14 cellular contexts compared by ENCODE assay signal in the genomic region with DNA sequence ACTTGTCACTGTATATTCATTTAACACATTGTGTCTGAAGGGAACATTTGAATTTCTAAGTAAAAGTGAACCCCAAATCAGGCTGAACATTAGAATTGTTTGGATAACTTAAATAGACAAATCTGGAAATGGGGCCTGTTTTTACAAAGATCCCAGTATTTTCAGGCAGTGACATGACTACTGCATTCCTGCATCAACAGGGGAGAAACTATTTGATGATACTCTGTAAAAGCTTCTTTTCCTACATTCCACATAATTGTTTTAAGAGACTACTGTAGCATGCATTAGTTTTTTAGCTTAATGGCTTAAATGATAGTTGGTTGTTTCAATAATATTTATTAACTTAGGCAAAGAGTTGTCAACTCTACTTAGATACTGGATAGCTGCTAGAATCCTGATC.
DNase-seq lines count a peak whose midpoint lies in the region; ATAC-seq and TF ChIP-seq lines count a peak whose summit lies in the region.
"Had no signal": no experiment of that assay in that cellular context is flagged by ENCODE, and none has a peak within 500 bp of the region (broad histone marks: within the 10 kb centered on the region; RNA-seq: fewer than 3 reads in every experiment).

No MANE protein-coding gene starts in this region.

- DNase-seq in GM23338 (ENCODE audit: low spot score): peak; percentile 12
- no peak for DNase-seq in SK-N-MC (ENCODE audit: low read depth, low spot score)
- peak; percentile 7 for DNase-seq in mesendoderm
- no peak for DNase-seq in PC-3
- DNase-seq in activated CD4-positive, alpha-beta T cell treated with anti-CD3 and anti-CD28 coated beads for 36 hours: no peak
- DNase-seq: C1 segment of cervical spinal cord; Calu3; CD4-positive, alpha-beta memory T cell; COR-L47; DMS53; DMS79 treated with DMSO at 0.1 percent for 48 hours; H7; HCEC 1CT had no signal

- H2BK15ac ChIP-seq in mesendoderm (replicated peaks; ENCODE audit: low read depth): no peak overlapping the region

- H2AFZ ChIP-seq in GM23338: no peak overlapping the region
- H2AFZ ChIP-seq in PC-3 (ENCODE audit: low read length): no peak overlapping the region

- no peak overlapping the region for H3K9ac ChIP-seq in SK-N-MC (ENCODE audit: insufficient read length)
- H3K9ac ChIP-seq in mesendoderm (ENCODE audit: low read length): no peak overlapping the region
- H3K9ac ChIP-seq in PC-3 (ENCODE audit: low read length): no peak overlapping the region

- no peaks in the 10 kb centered on the region for H3K4me1 Mint-ChIP-seq in GM23338
- H3K4me1 Mint-ChIP-seq in activated CD4-positive, alpha-beta T cell treated with anti-CD3 and anti-CD28 coated beads for 36 hours: peaks cover 7% of the 10 kb centered on the region

- H4K5ac ChIP-seq in mesendoderm (ENCODE audit: low read length): no peak overlapping the region

- H3K79me2 ChIP-seq in GM23338 (replicated peaks; ENCODE audit: insufficient read depth) (no peaks in the 10 kb centered on the region), mesendoderm (ENCODE audit: control insufficient read depth, insufficient read depth, low read length) (no peaks in the 10 kb centered on the region), PC-3 (ENCODE audit: low read length) (no peaks in the 10 kb centered on the region)

- intact Hi-C loops in PC-3 (cut with micrococcal nuclease): no loop called here
- intact Hi-C loops in activated CD4-positive, alpha-beta T cell treated with anti-CD3 and anti-CD28 coated beads for 36 hours (cut with DNase I, micrococcal nuclease): no loop called here

- H3F3A ChIP-seq in GM23338 (replicated peaks; ENCODE audit: low read depth) (no peaks in the 10 kb centered on the region), PC-3 (ENCODE audit: low read length, unreplicated experiment) (no peaks in the 10 kb centered on the region)

- no peaks in the 10 kb centered on the region for H3K9me3 Mint-ChIP-seq in GM23338
- peaks cover 4% of the 10 kb centered on the region for H3K9me3 Mint-ChIP-seq in activated CD4-positive, alpha-beta T cell treated with anti-CD3 and anti-CD28 coated beads for 36 hours (ENCODE audit: low read depth)

- peaks cover 1% of the 10 kb centered on the region for H3K27me3 Mint-ChIP-seq in GM23338 (ENCODE audit: insufficient read depth, low read depth, poor library complexity)
- no peaks in the 10 kb centered on the region for H3K27me3 Mint-ChIP-seq in activated CD4-positive, alpha-beta T cell treated with anti-CD3 and anti-CD28 coated beads for 36 hours
- H3K27me3 Mint-ChIP-seq: CD4-positive, alpha-beta memory T cell had no signal

- H3K4me3 ChIP-seq in GM23338 (no peak overlapping the region), SK-N-MC (no peak overlapping the region), mesendoderm (ENCODE audit: low read length) (no peak overlapping the region), PC-3 (ENCODE audit: low read length) (no peak overlapping the region)

- no peaks in the 10 kb centered on the region for H3K27me3 ChIP-seq in GM23338 (ENCODE audit: insufficient read depth)
- no peaks in the 10 kb centered on the region for H3K27me3 ChIP-seq in mesendoderm (ENCODE audit: insufficient read depth, low read length, poor library complexity)
- no peaks in the 10 kb centered on the region for H3K27me3 ChIP-seq in PC-3 (ENCODE audit: low read length)

- TF ChIP-seq CTCF in GM23338 (conservative IDR thresholded peaks at IDR 0.05; ENCODE audit: low read depth in 2 of 2): no peak
- no peak for TF ChIP-seq CTCF in PC-3 (conservative IDR thresholded peaks at IDR 0.05; ENCODE audit: low read depth, low read length)

- no peak overlapping the region for H4K8ac ChIP-seq in mesendoderm (ENCODE audit: low read depth, low read length)

- H3K36me3 ChIP-seq in GM23338 (ENCODE audit: insufficient read depth) (peaks cover 5% of the 10 kb centered on the region; the same call in 1 of the 2 replicates), SK-N-MC (ENCODE audit: insufficient read depth, low read length) (peaks cover 58% of the 10 kb centered on the region), mesendoderm (ENCODE audit: control insufficient read depth, insufficient read depth, low read length) (peaks cover 2% of the 10 kb centered on the region), PC-3 (ENCODE audit: low read depth, low read length) (peaks cover 17% of the 10 kb centered on the region)

- no peak overlapping the region for H3K4me2 ChIP-seq in GM23338
- no peak overlapping the region for H3K4me2 ChIP-seq in mesendoderm (ENCODE audit: low read length)
- no peak overlapping the region for H3K4me2 ChIP-seq in PC-3 (ENCODE audit: low read length)

- POLR2A ChIA-PET in PC-3 (lab: Charles Lee; ENCODE audit: unreplicated experiment): no interaction called here
- POLR2A ChIA-PET in activated CD4-positive, alpha-beta T cell treated with anti-CD3 and anti-CD28 coated beads for 36 hours (lab: Charles Lee): no interaction called here

- no peak for ATAC-seq in GM23338
- no peak for ATAC-seq in HG03196 (IDR thresholded peaks at IDR 0.05; ENCODE audit: unreplicated experiment)
- ATAC-seq in PC-3: no peak
- ATAC-seq in activated CD4-positive, alpha-beta T cell treated with anti-CD3 and anti-CD28 coated beads for 36 hours: no peak

- CTCF ChIA-PET in PC-3 (lab: Charles Lee): no interaction called here
- CTCF ChIA-PET in activated CD4-positive, alpha-beta T cell treated with anti-CD3 and anti-CD28 coated beads for 36 hours (lab: Charles Lee): interaction anchor here (0.6 to 1.2 kb wide), 2 partner anchors 32 to 47 kb away, joined by 3 read pairs; no protein-coding TSS in a partner anchor

- no peak overlapping the region for H2AK5ac ChIP-seq in mesendoderm (ENCODE audit: low read length)

- H3K9me2 ChIP-seq in GM23338 (ENCODE audit: insufficient read depth): no peaks in the 10 kb centered on the region
- H3K9me2 ChIP-seq in PC-3 (replicated peaks; ENCODE audit: low read length): no peaks in the 10 kb centered on the region

- H2BK120ac ChIP-seq in mesendoderm (ENCODE audit: low read depth, low read length): no peak overlapping the region

- no TSS peak for BruUV-seq in PC-3 (replicated peaks; lab: Mats Ljungman, UMichigan)

- peaks cover 32% of the 10 kb centered on the region for H3K36me3 Mint-ChIP-seq in GM23338 (ENCODE audit: low read depth)
- H3K36me3 Mint-ChIP-seq in activated CD4-positive, alpha-beta T cell treated with anti-CD3 and anti-CD28 coated beads for 36 hours (ENCODE audit: low read depth): peaks cover 40% of the 10 kb centered on the region

- H3K79me1 ChIP-seq in mesendoderm (ENCODE audit: low read length): no peaks in the 10 kb centered on the region

- H3K18ac ChIP-seq in mesendoderm (ENCODE audit: low read length): no peak overlapping the region

- no peak overlapping the region for H3K56ac ChIP-seq in mesendoderm (ENCODE audit: low read length)

- no peak overlapping the region for H3K27ac Mint-ChIP-seq in GM23338
- no peak overlapping the region for H3K27ac Mint-ChIP-seq in activated CD4-positive, alpha-beta T cell treated with anti-CD3 and anti-CD28 coated beads for 36 hours

- no peak overlapping the region for H3K4ac ChIP-seq in mesendoderm (ENCODE audit: low read depth, low read length)

- H3K9me3 ChIP-seq in SK-N-MC (ENCODE audit: low read depth, low read length) (peaks cover 4% of the 10 kb centered on the region), PC-3 (ENCODE audit: low read length) (peaks cover 2% of the 10 kb centered on the region; the same call in 1 of the 2 replicates)

- H2BK5ac ChIP-seq in mesendoderm (ENCODE audit: low read length): no peak overlapping the region

- no peak overlapping the region for H3K27ac ChIP-seq in GM23338 (ENCODE audit: low read depth)
- H3K27ac ChIP-seq in SK-N-MC: 0 out of 2 replicates have a peak overlapping the region, but pooled peaks have one; percentile 16
- H3K27ac ChIP-seq in mesendoderm (ENCODE audit: low read depth, low read length): no peak overlapping the region
- no peak overlapping the region for H3K27ac ChIP-seq in PC-3 (ENCODE audit: low read length)

- no peaks in the 10 kb centered on the region for H4K20me1 ChIP-seq in GM23338 (replicated peaks; ENCODE audit: insufficient read depth)
- no peaks in the 10 kb centered on the region for H4K20me1 ChIP-seq in PC-3 (ENCODE audit: low read length)

- H3K23ac ChIP-seq in mesendoderm (ENCODE audit: low read length): no peak overlapping the region

- no peak overlapping the region for H3K4me3 Mint-ChIP-seq in GM23338
- no peak overlapping the region for H3K4me3 Mint-ChIP-seq in activated CD4-positive, alpha-beta T cell treated with anti-CD3 and anti-CD28 coated beads for 36 hours
- H3K4me3 Mint-ChIP-seq: CD4-positive, alpha-beta memory T cell had no signal

- H3K4me1 ChIP-seq in GM23338 (ENCODE audit: insufficient read depth): no peaks in the 10 kb centered on the region
- H3K4me1 ChIP-seq in mesendoderm (ENCODE audit: control insufficient read depth, low read depth, low read length): no peaks in the 10 kb centered on the region
- H3K4me1 ChIP-seq in PC-3 (ENCODE audit: insufficient read depth, low read length): peaks cover 3% of the 10 kb centered on the region; the same call in 1 of the 2 replicates

TF ChIP-seq in GM23338, 12 proteins besides CTCF, POLR2A, EP300 and RAD21 (continues in another document):
- TF ChIP-seq CREB1 (CRISPR knock-in tag; IDR thresholded peaks at IDR 0.05; ENCODE audit: low read depth): no peak
- TF ChIP-seq EZH2phosphoT487 (IDR thresholded peaks at IDR 0.05; ENCODE audit: unreplicated experiment): no peak
- TF ChIP-seq, protein P1, sequence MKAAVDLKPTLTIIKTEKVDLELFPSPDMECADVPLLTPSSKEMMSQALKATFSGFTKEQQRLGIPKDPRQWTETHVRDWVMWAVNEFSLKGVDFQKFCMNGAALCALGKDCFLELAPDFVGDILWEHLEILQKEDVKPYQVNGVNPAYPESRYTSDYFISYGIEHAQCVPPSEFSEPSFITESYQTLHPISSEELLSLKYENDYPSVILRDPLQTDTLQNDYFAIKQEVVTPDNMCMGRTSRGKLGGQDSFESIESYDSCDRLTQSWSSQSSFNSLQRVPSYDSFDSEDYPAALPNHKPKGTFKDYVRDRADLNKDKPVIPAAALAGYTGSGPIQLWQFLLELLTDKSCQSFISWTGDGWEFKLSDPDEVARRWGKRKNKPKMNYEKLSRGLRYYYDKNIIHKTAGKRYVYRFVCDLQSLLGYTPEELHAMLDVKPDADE (IDR thresholded peaks at IDR 0.05): no peak

Comparison
In these comparisons a context has a peak if more than half of its experiments do, and no peak if none do; other contexts are left out.
1. DNase-seq: peak in GM23338 (single experiment) and mesendoderm (single experiment); none in SK-N-MC (single experiment), PC-3 (single experiment) and activated CD4-positive, alpha-beta T cell treated with anti-CD3 and anti-CD28 coated beads for 36 hours (single experiment).